Comparison of ENCODE assay signal across 26 cellular contexts in genomic region chr9:84300271-84300670, GRCh38. TPM values are rescaled to one million over a fixed set of nuclear protein-coding genes. Genes with fewer than 3 reads are reported as not detected.
DNase-seq lines count a peak whose midpoint lies in the region; ATAC-seq and TF ChIP-seq lines count a peak whose summit lies in the region.
"Had no signal": no experiment of that assay in that cellular context is flagged by ENCODE, and none has a peak within 500 bp of the region (broad histone marks: within the 10 kb centered on the region; RNA-seq: fewer than 3 reads in every experiment).

No MANE protein-coding gene starts in this region.

- no peak for TF ChIP-seq POLR2A in breast epithelium (IDR thresholded peaks at IDR 0.05)

- H3K27ac ChIP-seq in breast epithelium: no peak overlapping the region
- H3K27ac ChIP-seq: spleen, VCaP had no signal

- H3K36me3 Mint-ChIP-seq in MCF 10A (ENCODE audit: insufficient read depth, unreplicated experiment): no peaks in the 10 kb centered on the region
- H3K36me3 Mint-ChIP-seq: natural killer cell treated with Interleukin-12 subunit alpha and Interleukin-12 subunit beta and Interleukin-15 and Interleukin-18, amount 100 ng/mL, for 72 hours; stimulated activated naive B cell treated with anti-CD40 and anti-IgM and Interleukin-4, amounts not matched to agents 10 μg/mL and 1 μg/mL and 100 μg/mL, for 72 hours had no signal

- H3K36me3 ChIP-seq in breast epithelium: no peaks in the 10 kb centered on the region
- H3K36me3 ChIP-seq: spleen had no signal

- no peak for TF ChIP-seq CTCF in MCF 10A (IDR thresholded peaks at IDR 0.05; ENCODE audit: unreplicated experiment)
- no peak for TF ChIP-seq CTCF in breast epithelium (IDR thresholded peaks at IDR 0.05)
- no peak for TF ChIP-seq CTCF in astrocyte of the spinal cord (IDR thresholded peaks at IDR 0.05; ENCODE audit: low read depth, low read length)
- TF ChIP-seq CTCF in fibroblast of pulmonary artery (IDR thresholded peaks at IDR 0.05; ENCODE audit: low read length, missing control alignments): no peak

- no peaks in the 10 kb centered on the region for H3K27me3 Mint-ChIP-seq in MCF 10A (ENCODE audit: insufficient read depth, unreplicated experiment)
- H3K27me3 Mint-ChIP-seq: activated CD4-positive, alpha-beta memory T cell treated with anti-CD3 and anti-CD28 coated beads, Interleukin-2, amount 10 ng/mL, durations not matched to agents 7 days and 5 days; activated naive CD8-positive, alpha-beta T cell treated with anti-CD3 and anti-CD28 coated beads for 36 hours; central memory CD8-positive, alpha-beta T cell; natural killer cell treated with Interleukin-12 subunit alpha and Interleukin-12 subunit beta and Interleukin-15 and Interleukin-18, amount 100 ng/mL, for 72 hours; progenitor cell of endocrine pancreas had no signal

- no TSS peak for BruUV-seq in MCF 10A (replicated peaks; lab: Mats Ljungman, UMichigan)

- in situ Hi-C loops in astrocyte of the spinal cord (cut with HindIII; ENCODE audit: low sequenced_read_pairs): no loop called here

- H3K4me3 ChIP-seq in breast epithelium (no peak overlapping the region), astrocyte of the spinal cord (ENCODE audit: low read depth, low read length) (no peak overlapping the region), fibroblast of pulmonary artery (replicated peaks; ENCODE audit: low read depth, low read length) (no peak overlapping the region)
- H3K4me3 ChIP-seq: spleen had no signal

- DNase-seq in MCF 10A (ENCODE audit: unreplicated experiment): peak; percentile 82
- no peak for DNase-seq in breast epithelium (ENCODE audit: low spot score in 2 of 2)
- peak; percentile 34 for DNase-seq in astrocyte of the spinal cord (ENCODE audit: low read depth, low spot score)
- DNase-seq in fibroblast of pulmonary artery (ENCODE audit: low read depth): peak; percentile 54
- DNase-seq in DMS114 treated with DMSO at 0.1 percent for 48 hours (lab: John Stamatoyannopoulos, UW; ENCODE audit: unreplicated experiment): no peak
- no peak for DNase-seq in Kasumi-1 (lab: John Stamatoyannopoulos, UW)
- DNase-seq: 8988T; activated CD4-positive, alpha-beta memory T cell treated with anti-CD3 and anti-CD28 coated beads, Interleukin-2, amount 10 ng/mL, durations not matched to agents 7 days and 5 days; activated naive CD8-positive, alpha-beta T cell treated with anti-CD3 and anti-CD28 coated beads for 36 hours; activated T-cell treated with anti-CD3 and anti-CD28 coated beads, Interleukin-2, amount 50 U/mL, for 72 hours; C1 segment of cervical spinal cord; DMS 273 treated with DMSO at 0.1 percent for 48 hours; effector CD8-positive, alpha-beta T cell; NCI-H2029; NCI-H524; spleen; stimulated activated naive B cell treated with anti-CD40 and anti-IgM and Interleukin-4, amounts not matched to agents 10 μg/mL and 1 μg/mL and 100 μg/mL, for 72 hours; trophoblast cell had no signal

- no peak overlapping the region for H3K4me3 Mint-ChIP-seq in MCF 10A (ENCODE audit: unreplicated experiment)
- H3K4me3 Mint-ChIP-seq: activated CD4-positive, alpha-beta memory T cell treated with anti-CD3 and anti-CD28 coated beads, Interleukin-2, amount 10 ng/mL, durations not matched to agents 7 days and 5 days; activated naive CD8-positive, alpha-beta T cell treated with anti-CD3 and anti-CD28 coated beads for 36 hours; activated T-cell treated with anti-CD3 and anti-CD28 coated beads, Interleukin-2, amount 50 U/mL, for 72 hours; central memory CD8-positive, alpha-beta T cell; natural killer cell treated with Interleukin-12 subunit alpha and Interleukin-12 subunit beta and Interleukin-15 and Interleukin-18, amount 100 ng/mL, for 72 hours; stimulated activated naive B cell treated with anti-CD40 and anti-IgM and Interleukin-4, amounts not matched to agents 10 μg/mL and 1 μg/mL and 100 μg/mL, for 72 hours had no signal

- H3K4me1 ChIP-seq in breast epithelium: no peaks in the 10 kb centered on the region

- H3K9me3 Mint-ChIP-seq in MCF 10A (ENCODE audit: unreplicated experiment): no peaks in the 10 kb centered on the region
- H3K9me3 Mint-ChIP-seq: activated CD4-positive, alpha-beta memory T cell treated with anti-CD3 and anti-CD28 coated beads, Interleukin-2, amount 10 ng/mL, durations not matched to agents 7 days and 5 days; activated naive CD8-positive, alpha-beta T cell treated with anti-CD3 and anti-CD28 coated beads for 36 hours; activated T-cell treated with anti-CD3 and anti-CD28 coated beads, Interleukin-2, amount 50 U/mL, for 72 hours; central memory CD8-positive, alpha-beta T cell; stimulated activated naive B cell treated with anti-CD40 and anti-IgM and Interleukin-4, amounts not matched to agents 10 μg/mL and 1 μg/mL and 100 μg/mL, for 72 hours had no signal

- POLR2A ChIA-PET in MCF 10A (lab: Yijun Ruan, JAX): interaction anchor here (2.5 kb wide), 1 partner anchor 320 kb away, joined by 8 read pairs; the partner anchor contains the start of genes HNRNPK and RMI1

- CTCF ChIA-PET in MCF 10A (lab: Yijun Ruan, JAX): interaction anchor here (0.6 to 1.6 kb wide), 5 partner anchors 15 to 484 kb away, joined by 3 to 8 read pairs (median 3); no protein-coding TSS in a partner anchor

- peaks cover 25% of the 10 kb centered on the region for H3K4me1 Mint-ChIP-seq in MCF 10A (ENCODE audit: insufficient read depth, unreplicated experiment)

- no peaks in the 10 kb centered on the region for H3K9me3 ChIP-seq in breast epithelium
- H3K9me3 ChIP-seq: spleen had no signal

- intact Hi-C loops in MCF 10A (cut with micrococcal nuclease) (no loop called here), breast epithelium (cut with DNase I; ENCODE audit: low total_unique reads) (loop anchor here (5.0 kb wide), 1 partner anchor 1037 kb away; no protein-coding TSS in a partner anchor)

- no peak for ATAC-seq in GM21390 (IDR thresholded peaks at IDR 0.05; ENCODE audit: unreplicated experiment)
- ATAC-seq in HG02981 (IDR thresholded peaks at IDR 0.05; ENCODE audit: unreplicated experiment): no peak
- ATAC-seq: activated T-cell treated with anti-CD3 and anti-CD28 coated beads, Interleukin-2, amount 50 U/mL, for 72 hours; HepG2; natural killer cell treated with Interleukin-12 subunit alpha and Interleukin-12 subunit beta and Interleukin-15 and Interleukin-18, amount 100 ng/mL, for 72 hours; Right ventricle myocardium inferior; stimulated activated naive B cell treated with anti-CD40 and anti-IgM and Interleukin-4, amounts not matched to agents 10 μg/mL and 1 μg/mL and 100 μg/mL, for 72 hours had no signal

- no peaks in the 10 kb centered on the region for H3K27me3 ChIP-seq in breast epithelium
- H3K27me3 ChIP-seq: spleen had no signal

- peak overlapping the region; percentile 46 for H3K27ac Mint-ChIP-seq in MCF 10A (ENCODE audit: low read depth, unreplicated experiment)
- H3K27ac Mint-ChIP-seq: activated CD4-positive, alpha-beta memory T cell treated with anti-CD3 and anti-CD28 coated beads, Interleukin-2, amount 10 ng/mL, durations not matched to agents 7 days and 5 days; activated naive CD8-positive, alpha-beta T cell treated with anti-CD3 and anti-CD28 coated beads for 36 hours; activated T-cell treated with anti-CD3 and anti-CD28 coated beads, Interleukin-2, amount 50 U/mL, for 72 hours; progenitor cell of endocrine pancreas; stimulated activated naive B cell treated with anti-CD40 and anti-IgM and Interleukin-4, amounts not matched to agents 10 μg/mL and 1 μg/mL and 100 μg/mL, for 72 hours had no signal

RNA-seq across cellular contexts. Expression of gene SLC28A3, which starts 40.3 kb away (rescaled TPM):
- total RNA-seq in MCF 10A (2022) (0.47 and 0.77 TPM in 2 replicates), breast epithelium (10 to 100 TPM in 2 of 3 donors, under 1 TPM in 1; 0.16 to 52.7 (median 10.5) TPM)
- total RNA-seq: HepG2 had no signal

Comparison
In these comparisons a context has a peak if more than half of its experiments do, and no peak if none do; other contexts are left out.
1. DNase-seq: peak in MCF 10A (single experiment), astrocyte of the spinal cord (single experiment) and fibroblast of pulmonary artery (single experiment); none in breast epithelium (0 of 2), DMS114 treated with DMSO at 0.1 percent for 48 hours (single experiment) and Kasumi-1 (0 of 2).